In the genomic region with DNA sequence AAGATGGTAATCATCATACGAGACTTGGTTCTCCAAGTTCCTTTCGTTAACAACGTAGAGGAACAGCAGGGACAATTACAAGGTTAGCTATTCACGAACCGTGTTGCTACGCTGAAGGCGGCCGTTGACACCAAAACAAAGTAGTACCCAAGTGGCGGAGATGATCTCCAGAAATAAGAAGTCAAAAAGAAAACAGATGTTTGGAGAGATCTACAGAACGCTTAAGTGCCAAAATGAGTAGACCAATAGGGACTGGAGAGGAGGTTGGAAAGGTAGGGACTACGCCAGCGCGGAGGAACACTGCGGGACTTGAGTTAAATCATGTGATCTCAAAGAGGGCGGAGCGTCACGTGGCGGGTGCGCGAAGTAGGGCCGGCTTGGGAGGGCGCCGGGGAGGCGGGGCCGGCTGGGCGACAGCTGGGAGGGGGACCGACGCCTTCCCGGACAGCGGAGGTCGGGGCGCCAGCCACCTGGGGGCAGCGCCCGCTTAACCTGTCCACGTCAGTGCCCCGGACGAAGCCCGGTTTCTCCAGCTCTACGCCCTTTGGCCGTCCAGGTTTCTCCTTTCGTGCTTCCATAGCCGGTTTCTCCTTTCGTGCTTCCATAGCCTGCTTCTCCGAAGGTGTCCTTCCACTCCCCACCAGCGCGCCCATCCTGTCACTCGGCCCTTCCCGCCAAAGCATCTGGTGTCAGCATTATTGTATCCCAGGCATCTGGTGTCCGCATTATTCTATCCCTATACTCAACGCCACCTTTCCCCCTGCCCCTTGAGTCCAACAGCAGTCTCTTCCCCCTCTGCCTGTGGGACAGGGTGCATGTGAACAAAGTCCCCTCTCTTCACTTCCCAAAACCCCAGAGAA, we compare ENCODE assay signal across 8 cellular contexts. TPM values are rescaled to one million over a fixed set of nuclear protein-coding genes. Genes with fewer than 3 reads are reported as not detected.
DNase-seq lines count a peak whose midpoint lies in the region; ATAC-seq and TF ChIP-seq lines count a peak whose summit lies in the region.

No MANE protein-coding gene starts in this region.

- H4K8ac ChIP-seq in trophoblast cell (ENCODE audit: low read depth, low read length) = peak overlapping the region; percentile 89

- H3K4me2 ChIP-seq in SU-DHL-6 (ENCODE audit: low read depth, low read length, poor library complexity, severe bottlenecking) = peak overlapping the region; percentile 92
- peak overlapping the region; percentile 71 for H3K4me2 ChIP-seq in trophoblast cell (ENCODE audit: low read length)

- H4K91ac ChIP-seq in trophoblast cell (ENCODE audit: low read depth, low read length) = peak overlapping the region; percentile 88

- peak; percentile 98 to 99 for TF ChIP-seq EP300 in tibial nerve (IDR thresholded peaks at IDR 0.05)

- H3K4me3 ChIP-seq in SU-DHL-6 (ENCODE audit: insufficient read depth, low read length, poor library complexity, severe bottlenecking) = peak overlapping the region; percentile 90
- peak overlapping the region; percentile 94 for H3K4me3 ChIP-seq in trophoblast cell (ENCODE audit: low read depth, low read length)
- H3K4me3 ChIP-seq in tibial nerve = peak overlapping the region; percentile 64 to 96 (median 76)

- H2AK5ac ChIP-seq in trophoblast cell (ENCODE audit: low read length) = peak overlapping the region; percentile 81

- H4K20me1 ChIP-seq in SU-DHL-6 (ENCODE audit: low read depth, low read length) = no peaks in the 10 kb centered on the region

- H4K12ac ChIP-seq in trophoblast cell (ENCODE audit: low read depth, low read length) = peak overlapping the region; percentile 79

- peak overlapping the region; percentile 97 for H3K27ac Mint-ChIP-seq in activated naive CD8-positive, alpha-beta T cell treated with anti-CD3 and anti-CD28 coated beads, Interleukin-2, amount 50 U/mL, for 24 hours

- intact Hi-C loops in cardiac septum (cut with DNase I) = no loop called here

- H3K23ac ChIP-seq in trophoblast cell (ENCODE audit: low read length) = no peak overlapping the region

- peak overlapping the region; percentile 95 for H2BK5ac ChIP-seq in trophoblast cell (ENCODE audit: low read depth, low read length, poor library complexity)

- peaks cover 35% of the 10 kb centered on the region for H3K36me3 Mint-ChIP-seq in activated naive CD8-positive, alpha-beta T cell treated with anti-CD3 and anti-CD28 coated beads, Interleukin-2, amount 50 U/mL, for 24 hours (ENCODE audit: low read depth)

- H3K14ac ChIP-seq in trophoblast cell (ENCODE audit: low read length) = peak overlapping the region; percentile 82

- peaks cover 23% of the 10 kb centered on the region for H3K79me1 ChIP-seq in trophoblast cell (ENCODE audit: low read length)

- peaks cover 45% of the 10 kb centered on the region for H3F3A ChIP-seq in SU-DHL-6 (ENCODE audit: insufficient read depth)

- CTCF ChIA-PET in HEK293T (lab: Yijun Ruan, JAX) = interaction anchor here (0.9 kb wide), 1 partner anchor 22 kb away, joined by 4 read pairs; no protein-coding TSS in a partner anchor

- peak; percentile 51 for ATAC-seq in activated naive CD8-positive, alpha-beta T cell treated with anti-CD3 and anti-CD28 coated beads, Interleukin-2, amount 50 U/mL, for 24 hours

- H3K36me3 ChIP-seq in SU-DHL-6 (ENCODE audit: low read length) (no peaks in the 10 kb centered on the region; the same call in 1 of the 2 replicates), trophoblast cell (ENCODE audit: control insufficient read depth in 1 of 2, insufficient read depth in 2 of 2, low read length in 2 of 2) (peaks cover 20 to 36% of the 10 kb centered on the region in 2 experiments), tibial nerve (peaks cover 3 to 47% (median 17%) of the 10 kb centered on the region in 3 donors)

- H3K18ac ChIP-seq in trophoblast cell (ENCODE audit: low read length) = peak overlapping the region; percentile 50

- H3K27ac ChIP-seq in SU-DHL-6 (ENCODE audit: low read depth, low read length) = peak overlapping the region; percentile 84
- peak overlapping the region; percentile 99 for H3K27ac ChIP-seq in trophoblast cell (ENCODE audit: low read depth, low read length)
- H3K27ac ChIP-seq in tibial nerve = peak overlapping the region; percentile 96 to 99 (median 98)

- no peaks in the 10 kb centered on the region for H3K9me2 ChIP-seq in SU-DHL-6 (replicated peaks; ENCODE audit: insufficient read depth, low read length)

- no peak overlapping the region for H2BK12ac ChIP-seq in trophoblast cell (ENCODE audit: low read length)

- DNase-seq in GDM1 (lab: John Stamatoyannopoulos, UW) (peak; percentile 87), HEK293T (ENCODE audit: extremely low spot score) (peak; percentile 79), NCI-H1105 (lab: John Stamatoyannopoulos, UW) (peak; percentile 97), cardiac septum (ENCODE audit: low spot score) (peak; percentile 98), trophoblast cell (peak; percentile 93 to 97), tibial nerve (ENCODE audit: low spot score in 2 of 2) (peak; percentile 96 to 98)
- DNase-seq in activated naive CD8-positive, alpha-beta T cell treated with anti-CD3 and anti-CD28 coated beads, Interleukin-2, amount 50 U/mL, for 24 hours = peak; percentile 93

- H3K79me2 ChIP-seq in SU-DHL-6 (ENCODE audit: insufficient read depth, low read length) (peaks cover 39% of the 10 kb centered on the region), trophoblast cell (ENCODE audit: control insufficient read depth, insufficient read depth, low read length, poor library complexity) (peaks cover 18% of the 10 kb centered on the region)

- H3K9ac ChIP-seq in SU-DHL-6 (ENCODE audit: low read length) = peak overlapping the region; percentile 97
- peak overlapping the region; percentile 80 for H3K9ac ChIP-seq in trophoblast cell (ENCODE audit: low read length)

- no peaks in the 10 kb centered on the region for H3K27me3 ChIP-seq in SU-DHL-6 (ENCODE audit: low read length)
- H3K27me3 ChIP-seq in trophoblast cell (ENCODE audit: insufficient read depth, low read length) = no peaks in the 10 kb centered on the region
- no peaks in the 10 kb centered on the region for H3K27me3 ChIP-seq in tibial nerve

- H2BK120ac ChIP-seq in trophoblast cell (ENCODE audit: insufficient read depth, low read length, poor library complexity) = peak overlapping the region; percentile 70

- TF ChIP-seq CTCF in SU-DHL-6 (IDR thresholded peaks at IDR 0.05; ENCODE audit: insufficient read depth, low read length, poor library complexity, severe bottlenecking) = no peak
- TF ChIP-seq CTCF in tibial nerve (IDR thresholded peaks at IDR 0.05) = peak in 1 of 5 experiments; percentile 37

- POLR2A ChIA-PET in HEK293T (lab: Yijun Ruan, JAX) = interaction anchor here (1.4 to 9.7 kb wide), 8 partner anchors 7 to 87 kb away, joined by 3 to 166 read pairs (median 8); a partner anchor contains a TSS

- H2AFZ ChIP-seq in SU-DHL-6 (ENCODE audit: low read depth, low read length, severe bottlenecking) = peak overlapping the region; percentile 76
- H2AFZ ChIP-seq in trophoblast cell (ENCODE audit: insufficient read depth, low read length, poor library complexity) = peak overlapping the region; percentile 48

- H3K4me3 Mint-ChIP-seq in activated naive CD8-positive, alpha-beta T cell treated with anti-CD3 and anti-CD28 coated beads, Interleukin-2, amount 50 U/mL, for 24 hours = peak overlapping the region; percentile 88

- TF ChIP-seq POLR2A in tibial nerve (IDR thresholded peaks at IDR 0.05) = peak; percentile 20 to 68

- H3K4me1 Mint-ChIP-seq in activated naive CD8-positive, alpha-beta T cell treated with anti-CD3 and anti-CD28 coated beads, Interleukin-2, amount 50 U/mL, for 24 hours = peaks cover 40% of the 10 kb centered on the region

- H3K9me3 ChIP-seq in SU-DHL-6 (ENCODE audit: insufficient read depth, low read length) (no peaks in the 10 kb centered on the region), trophoblast cell (ENCODE audit: insufficient read depth, low read depth, low read length) (peaks cover 2% of the 10 kb centered on the region), tibial nerve (no peaks in the 10 kb centered on the region)

- WGBS in trophoblast cell (ENCODE audit: extremely low coverage, insufficient coverage, insufficient read length) = no CpG with 5 or more reads among the region's 50 CpGs
- WGBS in tibial nerve, 2 donors = 1% methylated on average over 47 to 50 of the region's 50 CpGs

- H3K4me1 ChIP-seq in trophoblast cell (ENCODE audit: control insufficient read depth in 1 of 2, insufficient read depth in 2 of 2, low read length in 2 of 2) (peaks cover 10 to 12% of the 10 kb centered on the region in 2 experiments), tibial nerve (peaks cover 3 to 44% (median 21%) of the 10 kb centered on the region in 4 donors)

- peak overlapping the region; percentile 38 for H3K4ac ChIP-seq in trophoblast cell (ENCODE audit: low read depth, low read length)

- H3K27me3 Mint-ChIP-seq in activated naive CD8-positive, alpha-beta T cell treated with anti-CD3 and anti-CD28 coated beads, Interleukin-2, amount 50 U/mL, for 24 hours = peaks cover 1% of the 10 kb centered on the region

- no peaks in the 10 kb centered on the region for H3K9me3 Mint-ChIP-seq in activated naive CD8-positive, alpha-beta T cell treated with anti-CD3 and anti-CD28 coated beads, Interleukin-2, amount 50 U/mL, for 24 hours

TF ChIP-seq in HEK293T, 16 proteins besides CTCF, POLR2A, EP300 and RAD21 (continues in another document):
- TF ChIP-seq FOXA1 (IDR thresholded peaks at IDR 0.05) = no peak
- TF ChIP-seq ARNT (IDR thresholded peaks at IDR 0.05) = no peak
- TF ChIP-seq ELF4 (IDR thresholded peaks at IDR 0.05) = peak; percentile 38; the same call in 1 of the 2 replicates
- no peak for TF ChIP-seq BHLHE40 (IDR thresholded peaks at IDR 0.05; ENCODE audit: borderline replicate concordance)
- no peak for TF ChIP-seq LEF1 (IDR thresholded peaks at IDR 0.05; ENCODE audit: borderline replicate concordance)
- TF ChIP-seq, protein P1, sequence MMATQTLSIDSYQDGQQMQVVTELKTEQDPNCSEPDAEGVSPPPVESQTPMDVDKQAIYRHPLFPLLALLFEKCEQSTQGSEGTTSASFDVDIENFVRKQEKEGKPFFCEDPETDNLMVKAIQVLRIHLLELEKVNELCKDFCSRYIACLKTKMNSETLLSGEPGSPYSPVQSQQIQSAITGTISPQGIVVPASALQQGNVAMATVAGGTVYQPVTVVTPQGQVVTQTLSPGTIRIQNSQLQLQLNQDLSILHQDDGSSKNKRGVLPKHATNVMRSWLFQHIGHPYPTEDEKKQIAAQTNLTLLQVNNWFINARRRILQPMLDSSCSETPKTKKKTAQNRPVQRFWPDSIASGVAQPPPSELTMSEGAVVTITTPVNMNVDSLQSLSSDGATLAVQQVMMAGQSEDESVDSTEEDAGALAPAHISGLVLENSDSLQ (IDR thresholded peaks at IDR 0.05) = no peak

RNA-seq across cellular contexts. Expression of a gene that starts 0.7 kb away (rescaled TPM):
- total RNA-seq in cardiac septum (449 TPM), tibial nerve (100 to 1,000 TPM; 402 to 515 (median 456) TPM)
- 1,014 and 1,021 TPM in 2 replicates for polyA plus RNA-seq in trophoblast cell (2013)

RNA-seq across cellular contexts. Expression of a gene that starts 3.7 kb away (rescaled TPM):
- 20.5 TPM for total RNA-seq in cardiac septum
- polyA plus RNA-seq in trophoblast cell (2013) = 127 and 128 TPM in 2 replicates
- 10 to 100 TPM; 20.3 to 29.7 (median 23.3) TPM for total RNA-seq in tibial nerve

RNA-seq across cellular contexts. Expression of a gene that starts 8.6 kb away (rescaled TPM):
- total RNA-seq in cardiac septum (111 TPM), tibial nerve (10 to 100 TPM; 38.5 to 82.2 (median 65.9) TPM)
- 137 and 140 TPM in 2 replicates for polyA plus RNA-seq in trophoblast cell (2013)

RNA-seq across cellular contexts. Expression of a gene that starts 8.6 kb away (rescaled TPM):
- 22.5 TPM for total RNA-seq in cardiac septum
- polyA plus RNA-seq in trophoblast cell (2013) = 34.2 and 34.4 TPM in 2 replicates
- total RNA-seq in tibial nerve = 10 to 100 TPM; 41.4 to 51.2 (median 46.7) TPM

RNA-seq across cellular contexts. Expression of a gene that starts 9.1 kb away (rescaled TPM):
- 57.5 TPM for total RNA-seq in cardiac septum
- polyA plus RNA-seq in trophoblast cell (2013) = 47.1 and 48.7 TPM in 2 replicates
- total RNA-seq in tibial nerve = 10 to 100 TPM; 21.9 to 28.7 (median 25.0) TPM

Comparison
In these comparisons a context has a peak if more than half of its experiments do, and no peak if none do; other contexts are left out.
1. Peak in every context shown above with its lines: DNase-seq, ATAC-seq, H3K4me3 ChIP-seq and H3K27ac ChIP-seq.